In the genomic region with DNA sequence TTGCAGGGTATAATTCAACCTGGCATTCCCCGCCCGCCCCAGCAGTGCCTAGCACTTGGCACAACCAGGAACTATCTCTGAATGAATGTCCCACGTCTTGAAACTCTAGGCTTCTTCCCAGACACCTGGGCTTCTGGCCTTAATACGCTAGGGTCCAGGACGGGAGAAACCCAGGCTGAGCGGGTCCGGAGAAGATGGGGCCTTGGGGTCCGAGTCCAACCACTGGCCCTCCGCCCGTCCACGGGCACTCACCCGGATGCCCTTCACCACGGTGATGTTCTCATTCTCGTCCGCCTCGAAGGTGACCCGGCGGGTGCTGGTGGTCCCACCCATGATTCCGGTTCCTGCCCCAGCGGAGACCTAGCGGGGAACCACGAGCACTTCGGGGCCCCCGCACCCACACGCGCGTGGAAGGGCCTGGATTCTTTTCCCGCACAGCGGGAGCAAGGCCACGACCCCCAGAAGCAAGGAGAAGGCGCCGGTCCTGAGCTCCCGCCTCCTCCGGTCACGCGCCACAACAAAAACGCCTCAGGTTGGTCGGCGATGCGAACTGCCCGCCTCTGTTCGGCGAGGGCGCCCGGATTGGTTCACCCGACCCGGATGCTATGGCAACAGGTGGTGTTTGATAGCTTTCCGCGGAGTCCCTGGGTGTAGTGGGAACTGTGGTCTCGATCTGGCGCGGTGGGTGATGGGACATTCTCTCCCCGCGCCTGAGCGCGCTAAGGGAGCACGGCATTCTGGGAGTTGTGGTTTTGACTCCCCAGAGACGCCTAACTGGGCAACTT, we compare ENCODE assay signal across 1 cellular context.
TF ChIP-seq lines count a peak whose summit lies in the region.

Gene CHCHD3 (minus strand): TSS at position 486 of the 785 bp plus-strand sequence. CDS start 153 bp downstream, at position 333.

TF ChIP-seq in HepG2, 621 proteins besides CTCF, POLR2A, EP300 and RAD21 (continued from another document and continues in another):
- no peak for TF ChIP-seq SOX13 (IDR thresholded peaks at IDR 0.05)
- TF ChIP-seq SOX13 (CRISPR knock-in tag; conservative IDR thresholded peaks at IDR 0.05 in 1 of 2, IDR thresholded peaks at IDR 0.05 in 1 of 2) = peak in 1 of 2 experiments; percentile 4; a peak in 1 of 4 replicates
- TF ChIP-seq NR1H2 (CRISPR knock-in tag; IDR thresholded peaks at IDR 0.05; ENCODE audit: borderline replicate concordance, low read depth) = no peak
- no peak for TF ChIP-seq KLF11 (CRISPR knock-in tag; IDR thresholded peaks at IDR 0.05)
- TF ChIP-seq KMT2A (CRISPR knock-in tag; IDR thresholded peaks at IDR 0.05) = peak; percentile 86; the same call in 1 of the 2 replicates
- peak; percentile 61 for TF ChIP-seq ESRRA (CRISPR knock-in tag; IDR thresholded peaks at IDR 0.05; ENCODE audit: low read depth)
- peak; percentile 96 for TF ChIP-seq GABPB1 (CRISPR knock-in tag; IDR thresholded peaks at IDR 0.05)
- no peak for TF ChIP-seq ZNF839 (CRISPR knock-in tag; IDR thresholded peaks at IDR 0.05; ENCODE audit: borderline replicate concordance)
- peak; percentile 44; the same call in 1 of the 2 replicates for TF ChIP-seq HBP1 (CRISPR knock-in tag; IDR thresholded peaks at IDR 0.05; ENCODE audit: low read depth)
- TF ChIP-seq HMG20B (CRISPR knock-in tag; conservative IDR thresholded peaks at IDR 0.05) = no peak
- no peak for TF ChIP-seq ZNF672 (CRISPR knock-in tag; IDR thresholded peaks at IDR 0.05)
- peak; percentile 98 for TF ChIP-seq U2AF2 (IDR thresholded peaks at IDR 0.05; ENCODE audit: low read depth, low read length)
- no peak for TF ChIP-seq JUND (CRISPR knock-in tag; IDR thresholded peaks at IDR 0.05)
- TF ChIP-seq ZNF678 (CRISPR knock-in tag; IDR thresholded peaks at IDR 0.05) = no peak
- TF ChIP-seq FOXC1 (CRISPR knock-in tag; IDR thresholded peaks at IDR 0.05; ENCODE audit: borderline replicate concordance) = no peak
- TF ChIP-seq SMARCE1 (IDR thresholded peaks at IDR 0.05; ENCODE audit: borderline replicate concordance) = no peak
- no peak for TF ChIP-seq MAFG (CRISPR knock-in tag; IDR thresholded peaks at IDR 0.05)
- peak; percentile 75 for TF ChIP-seq ZNF883 (CRISPR knock-in tag; IDR thresholded peaks at IDR 0.05; ENCODE audit: not compliant biosample characterization)
- peak; percentile 74; the same call in 1 of the 2 replicates for TF ChIP-seq MYC (CRISPR knock-in tag; IDR thresholded peaks at IDR 0.05; ENCODE audit: borderline replicate concordance)
- TF ChIP-seq PHF8 (CRISPR knock-in tag; IDR thresholded peaks at IDR 0.05) = peak; percentile 98
- TF ChIP-seq ZNF407 (CRISPR knock-in tag; IDR thresholded peaks at IDR 0.05; ENCODE audit: not compliant biosample characterization) = peak; percentile 27
- TF ChIP-seq SMAD1 (CRISPR knock-in tag; IDR thresholded peaks at IDR 0.05; ENCODE audit: borderline replicate concordance, low read depth) = 0 out of 2 replicates have a peak, but pooled peaks have one; percentile 65
- TF ChIP-seq ASH2L (IDR thresholded peaks at IDR 0.05; ENCODE audit: insufficient read length, low read depth, low read length) = peak; percentile 88
- TF ChIP-seq, protein P1, sequence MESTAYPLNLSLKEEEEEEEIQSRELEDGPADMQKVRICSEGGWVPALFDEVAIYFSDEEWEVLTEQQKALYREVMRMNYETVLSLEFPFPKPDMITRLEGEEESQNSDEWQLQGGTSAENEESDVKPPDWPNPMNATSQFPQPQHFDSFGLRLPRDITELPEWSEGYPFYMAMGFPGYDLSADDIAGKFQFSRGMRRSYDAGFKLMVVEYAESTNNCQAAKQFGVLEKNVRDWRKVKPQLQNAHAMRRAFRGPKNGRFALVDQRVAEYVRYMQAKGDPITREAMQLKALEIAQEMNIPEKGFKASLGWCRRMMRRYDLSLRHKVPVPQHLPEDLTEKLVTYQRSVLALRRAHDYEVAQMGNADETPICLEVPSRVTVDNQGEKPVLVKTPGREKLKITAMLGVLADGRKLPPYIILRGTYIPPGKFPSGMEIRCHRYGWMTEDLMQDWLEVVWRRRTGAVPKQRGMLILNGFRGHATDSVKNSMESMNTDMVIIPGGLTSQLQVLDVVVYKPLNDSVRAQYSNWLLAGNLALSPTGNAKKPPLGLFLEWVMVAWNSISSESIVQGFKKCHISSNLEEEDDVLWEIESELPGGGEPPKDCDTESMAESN (CRISPR knock-in tag; conservative IDR thresholded peaks at IDR 0.05) = peak; percentile 83; the same call in 1 of the 2 replicates
- TF ChIP-seq STAT5B (CRISPR knock-in tag; IDR thresholded peaks at IDR 0.05) = no peak
- TF ChIP-seq, protein P2, sequence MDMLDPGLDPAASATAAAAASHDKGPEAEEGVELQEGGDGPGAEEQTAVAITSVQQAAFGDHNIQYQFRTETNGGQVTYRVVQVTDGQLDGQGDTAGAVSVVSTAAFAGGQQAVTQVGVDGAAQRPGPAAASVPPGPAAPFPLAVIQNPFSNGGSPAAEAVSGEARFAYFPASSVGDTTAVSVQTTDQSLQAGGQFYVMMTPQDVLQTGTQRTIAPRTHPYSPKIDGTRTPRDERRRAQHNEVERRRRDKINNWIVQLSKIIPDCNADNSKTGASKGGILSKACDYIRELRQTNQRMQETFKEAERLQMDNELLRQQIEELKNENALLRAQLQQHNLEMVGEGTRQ (IDR thresholded peaks at IDR 0.05; ENCODE audit: low read depth, low read length) = peak; percentile 53; the same call in 1 of the 2 replicates
- TF ChIP-seq, protein P2 (CRISPR knock-in tag; IDR thresholded peaks at IDR 0.05; ENCODE audit: borderline replicate concordance) = peak; percentile 95; the same call in 1 of the 2 replicates
- TF ChIP-seq MXD4 (CRISPR knock-in tag; IDR thresholded peaks at IDR 0.05) = peak; percentile 47; the same call in 1 of the 2 replicates
- peak; percentile 7; the same call in 1 of the 2 replicates for TF ChIP-seq PAXIP1 (CRISPR knock-in tag; conservative IDR thresholded peaks at IDR 0.05)
- no peak for TF ChIP-seq ZNF30 (CRISPR knock-in tag; IDR thresholded peaks at IDR 0.05)
- peak; percentile 26; the same call in 1 of the 2 replicates for TF ChIP-seq ZZZ3 (CRISPR knock-in tag; IDR thresholded peaks at IDR 0.05; ENCODE audit: borderline replicate concordance)
- peak; percentile 57; the same call in 1 of the 2 replicates for TF ChIP-seq CBX5 (CRISPR knock-in tag; IDR thresholded peaks at IDR 0.05; ENCODE audit: borderline replicate concordance)
- peak; percentile 40 to 81; a peak in 3 of 4 replicates for TF ChIP-seq NR2F1 (CRISPR knock-in tag; IDR thresholded peaks at IDR 0.05)
- TF ChIP-seq ZNF567 (CRISPR knock-in tag; IDR thresholded peaks at IDR 0.05; ENCODE audit: borderline replicate concordance) = no peak
- peak; percentile 88; the same call in 1 of the 2 replicates for TF ChIP-seq ZNF605 (CRISPR knock-in tag; IDR thresholded peaks at IDR 0.05)
- TF ChIP-seq TEAD3 (CRISPR knock-in tag; optimal IDR thresholded peaks at IDR 0.05; ENCODE audit: borderline replicate concordance) = peak; percentile 93
- TF ChIP-seq ZBTB7B (CRISPR knock-in tag; IDR thresholded peaks at IDR 0.05) = peak; percentile 84
- no peak for TF ChIP-seq KDM1A (CRISPR knock-in tag; IDR thresholded peaks at IDR 0.05)
- no peak for TF ChIP-seq ZNF296 (CRISPR knock-in tag; conservative IDR thresholded peaks at IDR 0.05)
- TF ChIP-seq HDAC2 (CRISPR knock-in tag; IDR thresholded peaks at IDR 0.05) = peak; percentile 10; the same call in 1 of the 2 replicates
- TF ChIP-seq RFX3 (CRISPR knock-in tag; IDR thresholded peaks at IDR 0.05) = peak; percentile 95
- TF ChIP-seq ARHGAP35 (CRISPR knock-in tag; IDR thresholded peaks at IDR 0.05; ENCODE audit: borderline replicate concordance) = peak; percentile 30; the same call in 1 of the 2 replicates
- TF ChIP-seq SPEN (CRISPR knock-in tag; IDR thresholded peaks at IDR 0.05; ENCODE audit: low read depth) = peak; percentile 81
- no peak for TF ChIP-seq PHB2 (IDR thresholded peaks at IDR 0.05; ENCODE audit: partially characterized antibody)
- TF ChIP-seq ZNF552 (CRISPR knock-in tag; IDR thresholded peaks at IDR 0.05; ENCODE audit: borderline replicate concordance) = 0 out of 2 replicates have a peak, but pooled peaks have one; percentile 37
- TF ChIP-seq NRL (CRISPR knock-in tag; IDR thresholded peaks at IDR 0.05; ENCODE audit: borderline replicate concordance) = peak; percentile 64
- TF ChIP-seq KDM5B (CRISPR knock-in tag; IDR thresholded peaks at IDR 0.05; ENCODE audit: borderline replicate concordance) = peak; percentile 75; the same call in 1 of the 2 replicates
